1 cellular context compared by ENCODE assay signal in the genomic region with DNA sequence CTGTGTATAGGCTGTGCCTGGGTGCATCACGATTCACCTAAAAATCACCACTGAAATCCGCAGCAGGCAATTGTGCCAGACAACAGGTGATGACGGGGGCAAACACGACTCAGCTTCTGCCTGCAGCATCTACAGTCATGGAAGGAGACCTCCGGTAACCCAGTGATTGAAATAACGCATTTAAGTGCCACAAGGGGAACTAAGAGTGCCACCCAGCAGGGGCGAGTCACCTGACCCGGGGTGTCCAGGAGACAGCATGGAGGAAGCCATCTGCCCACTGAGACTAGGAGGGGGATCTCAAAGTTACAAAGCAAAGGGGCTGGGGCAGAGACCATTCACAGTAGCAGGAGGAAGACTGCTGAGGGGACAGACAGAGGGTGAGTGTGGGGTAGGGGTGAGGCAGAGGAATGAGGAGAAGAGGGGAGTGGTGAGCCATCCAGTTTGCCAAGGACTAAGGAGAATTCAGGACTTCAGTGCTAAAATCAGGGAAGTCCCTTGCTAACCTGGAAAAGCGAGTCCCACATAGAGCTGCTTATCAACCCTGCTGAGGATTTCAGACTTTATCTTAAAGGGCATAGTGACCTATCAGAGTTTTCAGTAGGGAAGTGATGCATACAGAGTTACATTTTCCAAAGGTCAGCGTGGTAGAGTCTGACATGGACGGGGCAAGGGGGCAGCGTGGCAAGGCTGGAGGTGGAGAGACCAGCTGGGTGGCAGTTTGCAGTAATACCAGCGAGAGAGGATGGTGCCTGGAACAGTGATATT.
TF ChIP-seq lines count a peak whose summit lies in the region.

No MANE protein-coding gene starts in this region.

TF ChIP-seq in HEK293, 187 proteins besides CTCF, POLR2A, EP300 and RAD21 (continued from another document):
- TF ChIP-seq ZNF335 (tag by site-specific recombination; conservative IDR thresholded peaks at IDR 0.05), result no peak
- TF ChIP-seq ZNF776 (tag by site-specific recombination; IDR thresholded peaks at IDR 0.05; ENCODE audit: borderline replicate concordance), result no peak
- no peak for TF ChIP-seq HIC1 (tag by site-specific recombination; IDR thresholded peaks at IDR 0.05)
- TF ChIP-seq ZNF707 (tag by site-specific recombination; IDR thresholded peaks at IDR 0.05), result no peak
- TF ChIP-seq YY2 (tag by site-specific recombination; IDR thresholded peaks at IDR 0.05), result no peak
- no peak for TF ChIP-seq ZNF19 (tag by site-specific recombination; IDR thresholded peaks at IDR 0.05; ENCODE audit: low read depth)
- TF ChIP-seq, protein P1, sequence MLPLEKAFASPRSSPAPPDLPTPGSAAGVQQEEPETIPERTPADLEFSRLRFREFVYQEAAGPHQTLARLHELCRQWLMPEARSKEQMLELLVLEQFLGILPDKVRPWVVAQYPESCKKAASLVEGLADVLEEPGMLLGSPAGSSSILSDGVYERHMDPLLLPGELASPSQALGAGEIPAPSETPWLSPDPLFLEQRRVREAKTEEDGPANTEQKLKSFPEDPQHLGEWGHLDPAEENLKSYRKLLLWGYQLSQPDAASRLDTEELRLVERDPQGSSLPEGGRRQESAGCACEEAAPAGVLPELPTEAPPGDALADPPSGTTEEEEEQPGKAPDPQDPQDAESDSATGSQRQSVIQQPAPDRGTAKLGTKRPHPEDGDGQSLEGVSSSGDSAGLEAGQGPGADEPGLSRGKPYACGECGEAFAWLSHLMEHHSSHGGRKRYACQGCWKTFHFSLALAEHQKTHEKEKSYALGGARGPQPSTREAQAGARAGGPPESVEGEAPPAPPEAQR (tag by site-specific recombination; IDR thresholded peaks at IDR 0.05), result no peak
- no peak for TF ChIP-seq TSHZ1 (tag by site-specific recombination; IDR thresholded peaks at IDR 0.05; ENCODE audit: borderline replicate concordance)
